In the genomic region with DNA sequence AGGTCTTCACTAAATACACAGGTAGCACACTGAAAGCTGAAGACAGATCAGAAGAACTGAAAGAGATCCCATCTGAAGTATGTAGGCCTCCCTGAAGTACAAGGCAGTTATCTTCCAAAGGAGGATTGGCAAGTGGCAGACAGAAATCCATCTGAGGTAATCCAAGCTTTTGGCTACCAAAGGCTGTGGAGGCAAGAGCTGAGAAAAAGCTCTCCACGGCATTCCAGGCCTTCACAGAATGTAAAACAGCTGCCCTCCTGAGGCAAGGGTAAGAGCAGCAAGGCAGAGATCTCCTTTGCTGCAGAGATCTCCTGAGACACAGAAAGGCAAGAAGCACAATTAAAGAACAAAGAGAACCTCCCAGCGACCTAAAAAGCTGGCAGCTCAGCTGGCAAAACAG, we compare ENCODE assay signal across 14 cellular contexts.
"Had no signal": no experiment of that assay in that cellular context is flagged by ENCODE, and none has a peak within 500 bp of the region (broad histone marks: within the 10 kb centered on the region; RNA-seq: fewer than 3 reads in every experiment).

No MANE protein-coding gene starts in this region.

- H3K9me3 ChIP-seq: lower lobe of right lung, tibial nerve had no signal

- DNase-seq: activated CD4-positive, alpha-beta T cell treated with anti-CD3 and anti-CD28 coated beads, Interleukin-2, amount 50 U/mL, for 48 hours; activated CD8-positive, alpha-beta memory T cell treated with anti-CD3 and anti-CD28 coated beads, Interleukin-2, amount 10 ng/mL, durations not matched to agents 7 days and 5 days; activated gamma-delta T cell; activated naive CD8-positive, alpha-beta T cell treated with anti-CD3 and anti-CD28 coated beads for 36 hours; activated T-cell treated with anti-CD3 and anti-CD28 coated beads, Interleukin-2, amount 50 U/mL, for 48 hours; foreskin fibroblast; glutamatergic neuron; left cardiac atrium; lower lobe of right lung; naive thymus-derived CD8-positive, alpha-beta T cell; occipital lobe had no signal

- H3K4me3 ChIP-seq: lower lobe of right lung, skin epidermis, tibial nerve had no signal

- H3K4me1 ChIP-seq: tibial nerve had no signal

- H3K9me3 Mint-ChIP-seq: activated naive CD8-positive, alpha-beta T cell treated with anti-CD3 and anti-CD28 coated beads for 36 hours; naive thymus-derived CD8-positive, alpha-beta T cell; stimulated activated memory B cell treated with anti-CD40 and anti-IgM and Interleukin-4, amounts not matched to agents 10 μg/mL and 1 μg/mL and 100 μg/mL, for 72 hours had no signal

- H3K4me1 Mint-ChIP-seq: activated CD8-positive, alpha-beta memory T cell treated with anti-CD3 and anti-CD28 coated beads, Interleukin-2, amount 10 ng/mL, durations not matched to agents 7 days and 5 days had no signal

- H3K27me3 Mint-ChIP-seq: activated CD8-positive, alpha-beta memory T cell treated with anti-CD3 and anti-CD28 coated beads, Interleukin-2, amount 10 ng/mL, durations not matched to agents 7 days and 5 days; activated naive CD8-positive, alpha-beta T cell treated with anti-CD3 and anti-CD28 coated beads for 36 hours; naive thymus-derived CD8-positive, alpha-beta T cell; stimulated activated memory B cell treated with anti-CD40 and anti-IgM and Interleukin-4, amounts not matched to agents 10 μg/mL and 1 μg/mL and 100 μg/mL, for 72 hours had no signal

- H3K27ac ChIP-seq: lower lobe of right lung, skin epidermis, tibial nerve had no signal

- H3K27ac Mint-ChIP-seq: activated CD8-positive, alpha-beta memory T cell treated with anti-CD3 and anti-CD28 coated beads, Interleukin-2, amount 10 ng/mL, durations not matched to agents 7 days and 5 days; activated naive CD8-positive, alpha-beta T cell treated with anti-CD3 and anti-CD28 coated beads for 36 hours; naive thymus-derived CD8-positive, alpha-beta T cell; stimulated activated memory B cell treated with anti-CD40 and anti-IgM and Interleukin-4, amounts not matched to agents 10 μg/mL and 1 μg/mL and 100 μg/mL, for 72 hours had no signal

- H3K27me3 ChIP-seq: tibial nerve had no signal

- H3K4me3 Mint-ChIP-seq: activated CD8-positive, alpha-beta memory T cell treated with anti-CD3 and anti-CD28 coated beads, Interleukin-2, amount 10 ng/mL, durations not matched to agents 7 days and 5 days; activated naive CD8-positive, alpha-beta T cell treated with anti-CD3 and anti-CD28 coated beads for 36 hours; naive thymus-derived CD8-positive, alpha-beta T cell; stimulated activated memory B cell treated with anti-CD40 and anti-IgM and Interleukin-4, amounts not matched to agents 10 μg/mL and 1 μg/mL and 100 μg/mL, for 72 hours had no signal
